ENCODE assay signal across 37 cellular contexts in the genomic region with DNA sequence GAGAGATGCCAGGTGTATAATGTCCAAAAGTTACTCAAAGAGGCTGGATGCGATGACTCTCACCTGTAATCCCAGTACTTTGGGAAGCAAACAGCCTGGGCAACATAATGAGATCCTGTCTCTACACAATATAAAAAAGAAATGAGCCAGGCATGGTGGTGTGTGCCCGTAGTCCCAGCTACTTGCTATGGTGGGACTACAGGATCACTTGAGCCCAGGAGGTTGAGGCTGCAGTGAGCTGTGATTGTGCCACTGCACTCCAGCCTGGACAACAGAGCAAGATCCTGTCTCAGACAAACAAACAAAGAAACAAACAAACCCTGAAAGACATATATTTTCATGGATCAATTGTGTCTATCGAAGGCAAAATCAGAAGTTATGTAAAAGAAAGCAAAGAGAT. TPM values are rescaled to one million over a fixed set of nuclear protein-coding genes. Genes with fewer than 3 reads are reported as not detected.
"Had no signal": no experiment of that assay in that cellular context is flagged by ENCODE, and none has a peak within 500 bp of the region (broad histone marks: within the 10 kb centered on the region; RNA-seq: fewer than 3 reads in every experiment).

No MANE protein-coding gene starts in this region.

- H3K4me1 ChIP-seq: adrenal gland had no signal

- H3K4me1 Mint-ChIP-seq: activated B cell treated with CpG ODN at 0.5 μM for 24 hours; activated naive CD8-positive, alpha-beta T cell treated with anti-CD3 and anti-CD28 coated beads for 36 hours; brain had no signal

- DNase-seq: activated B cell treated with CpG ODN at 0.5 μM for 24 hours; activated CD4-positive, alpha-beta memory T cell treated with anti-CD3 and anti-CD28 coated beads for 36 hours; activated CD4-positive, alpha-beta T cell treated with anti-CD3 and anti-CD28 coated beads for 4 hours; activated CD4-positive, alpha-beta T cell treated with anti-CD3 and anti-CD28 coated beads, Interleukin-2, amount 10 ng/mL, durations not matched to agents 24 days and 14 days; activated CD4-positive, alpha-beta T cell treated with anti-CD3 and anti-CD28 coated beads, Interleukin-2, amount 50 U/mL, for 1 hour; activated CD4-positive, alpha-beta T cell treated with anti-CD3 and anti-CD28 coated beads, Interleukin-2, amount 50 U/mL, for 4 hours; activated CD4-positive, CD25-positive, alpha-beta regulatory T cell treated with anti-CD3 and anti-CD28 coated beads, Interleukin-2, amount 50 U/mL, for 72 hours; activated CD8-positive, alpha-beta memory T cell treated with anti-CD3 and anti-CD28 coated beads, Interleukin-2, amount 50 U/mL, for 4 hours; activated CD8-positive, alpha-beta T cell treated with anti-CD3 and anti-CD28 coated beads for 36 hours; activated effector memory CD4-positive, alpha-beta T cell treated with anti-CD3 and anti-CD28 coated beads, Interleukin-2, amount 50 U/mL, for 16 hours; activated gamma-delta T cell treated with Interleukin-2 at 50 U/mL for 16 hours; activated naive CD4-positive, alpha-beta T cell; activated naive CD4-positive, alpha-beta T cell treated with anti-CD3 and anti-CD28 coated beads for 36 hours; activated naive CD4-positive, alpha-beta T cell treated with anti-CD3 and anti-CD28 coated beads, Interleukin-2, amount 50 U/mL, for 16 hours; activated naive CD8-positive, alpha-beta T cell treated with anti-CD3 and anti-CD28 coated beads for 36 hours; activated T-cell treated with anti-CD3 and anti-CD28 coated beads for 4 hours; activated T-cell treated with anti-CD3 and anti-CD28 coated beads, Interleukin-2, amount 50 U/mL, for 1 hour; activated T-cell treated with anti-CD3 and anti-CD28 coated beads, Interleukin-2, amount 50 U/mL, for 4 hours; activated T-cell treated with anti-CD3 and anti-CD28 coated beads, Interleukin-2, amount 50 U/mL, for 72 hours; adrenal gland; amniotic stem cell; aorta; central memory CD4-positive, alpha-beta T cell; T-helper 2 cell; T-helper 9 cell had no signal

- H3K27ac Mint-ChIP-seq: activated B cell treated with CpG ODN at 0.5 μM for 24 hours; activated CD4-positive, alpha-beta memory T cell treated with anti-CD3 and anti-CD28 coated beads for 36 hours; activated CD4-positive, alpha-beta T cell treated with anti-CD3 and anti-CD28 coated beads, Interleukin-2, amount 10 ng/mL, durations not matched to agents 24 days and 14 days; activated CD8-positive, alpha-beta T cell treated with anti-CD3 and anti-CD28 coated beads for 36 hours; activated naive CD4-positive, alpha-beta T cell treated with anti-CD3 and anti-CD28 coated beads for 36 hours; activated naive CD8-positive, alpha-beta T cell treated with anti-CD3 and anti-CD28 coated beads for 36 hours; activated T-cell treated with anti-CD3 and anti-CD28 coated beads, Interleukin-2, amount 50 U/mL, for 72 hours; activated T-helper 1 cell treated with anti-CD3 and anti-CD28 coated beads, Interleukin-12 subunit alpha, Interleukin-12 subunit beta, Interleukin-2, Interleukin-4 antibody, amounts not matched to agents 30 ng/mL and 10 ng/mL and 1 ng/mL, durations not matched to agents 14 hours and 24 hours and 36 hours; activated T-helper 17 cell treated with anti-CD3 and anti-CD28 coated beads, Interleukin-2, amount 50 U/mL, for 72 hours; brain; T-helper 1 cell treated with Interleukin-12 subunit alpha and Interleukin-12 subunit beta and Interleukin-4 antibody, amounts not matched to agents 30 μg/mL and 1 μg/mL, for 36 hours; T-helper 2 cell treated with Interferon-gamma antibody and Interleukin-4, amounts not matched to agents 5 μg/mL and 100 μg/mL, for 36 hours had no signal

- H3K27ac ChIP-seq: adrenal gland, VCaP had no signal

- H3K36me3 ChIP-seq: adrenal gland had no signal

- H3K36me3 Mint-ChIP-seq: activated CD4-positive, alpha-beta memory T cell treated with anti-CD3 and anti-CD28 coated beads for 36 hours; activated naive CD4-positive, alpha-beta T cell treated with anti-CD3 and anti-CD28 coated beads, Interleukin-2, amount 50 U/mL, for 72 hours; activated naive CD8-positive, alpha-beta T cell treated with anti-CD3 and anti-CD28 coated beads for 36 hours; brain had no signal

- H3K9me3 Mint-ChIP-seq: activated B cell treated with CpG ODN at 0.5 μM for 24 hours; activated CD4-positive, alpha-beta memory T cell treated with anti-CD3 and anti-CD28 coated beads for 36 hours; activated CD4-positive, alpha-beta T cell treated with anti-CD3 and anti-CD28 coated beads, Interleukin-2, amount 10 ng/mL, durations not matched to agents 24 days and 14 days; activated CD8-positive, alpha-beta T cell treated with anti-CD3 and anti-CD28 coated beads for 36 hours; activated naive CD4-positive, alpha-beta T cell treated with anti-CD3 and anti-CD28 coated beads for 36 hours; activated naive CD4-positive, alpha-beta T cell treated with anti-CD3 and anti-CD28 coated beads, Interleukin-2, amount 50 U/mL, for 72 hours; activated naive CD8-positive, alpha-beta T cell treated with anti-CD3 and anti-CD28 coated beads for 36 hours; activated T-cell treated with anti-CD3 and anti-CD28 coated beads, Interleukin-2, amount 50 U/mL, for 4 hours; activated T-cell treated with anti-CD3 and anti-CD28 coated beads, Interleukin-2, amount 50 U/mL, for 72 hours; activated T-helper 1 cell treated with anti-CD3 and anti-CD28 coated beads, Interleukin-12 subunit alpha, Interleukin-12 subunit beta, Interleukin-2, Interleukin-4 antibody, amounts not matched to agents 30 ng/mL and 10 ng/mL and 1 ng/mL, durations not matched to agents 14 hours and 24 hours and 36 hours; activated T-helper 17 cell treated with anti-CD3 and anti-CD28 coated beads, Interleukin-2, amount 50 U/mL, for 72 hours; T-helper 1 cell treated with Interleukin-12 subunit alpha and Interleukin-12 subunit beta and Interleukin-4 antibody, amounts not matched to agents 30 μg/mL and 1 μg/mL, for 36 hours; T-helper 2 cell treated with Interferon-gamma antibody and Interleukin-4, amounts not matched to agents 5 μg/mL and 100 μg/mL, for 36 hours had no signal

- FAIRE-seq: colon, TTC549 had no signal

- H3K9me3 ChIP-seq: adrenal gland had no signal

- ATAC-seq: activated CD8-positive, alpha-beta T cell treated with anti-CD3 and anti-CD28 coated beads for 36 hours; activated naive CD4-positive, alpha-beta T cell treated with anti-CD3 and anti-CD28 coated beads, Interleukin-2, amount 50 U/mL, for 72 hours; activated T-cell treated with anti-CD3 and anti-CD28 coated beads, Interleukin-2, amount 50 U/mL, for 4 hours; activated T-cell treated with anti-CD3 and anti-CD28 coated beads, Interleukin-2, amount 50 U/mL, for 72 hours; activated T-helper 17 cell treated with anti-CD3 and anti-CD28 coated beads, Interleukin-2, amount 50 U/mL, for 72 hours had no signal

- H3K27me3 ChIP-seq: adrenal gland had no signal

- H3K4me3 ChIP-seq: adrenal gland had no signal

- H3K4me3 Mint-ChIP-seq: activated B cell treated with CpG ODN at 0.5 μM for 24 hours; activated CD4-positive, alpha-beta memory T cell treated with anti-CD3 and anti-CD28 coated beads for 36 hours; activated CD4-positive, alpha-beta T cell treated with anti-CD3 and anti-CD28 coated beads, Interleukin-2, amount 10 ng/mL, durations not matched to agents 24 days and 14 days; activated CD8-positive, alpha-beta T cell treated with anti-CD3 and anti-CD28 coated beads for 36 hours; activated naive CD4-positive, alpha-beta T cell treated with anti-CD3 and anti-CD28 coated beads for 36 hours; activated naive CD8-positive, alpha-beta T cell treated with anti-CD3 and anti-CD28 coated beads for 36 hours; activated T-cell treated with anti-CD3 and anti-CD28 coated beads, Interleukin-2, amount 50 U/mL, for 4 hours; activated T-cell treated with anti-CD3 and anti-CD28 coated beads, Interleukin-2, amount 50 U/mL, for 72 hours; activated T-helper 1 cell treated with anti-CD3 and anti-CD28 coated beads, Interleukin-12 subunit alpha, Interleukin-12 subunit beta, Interleukin-2, Interleukin-4 antibody, amounts not matched to agents 30 ng/mL and 10 ng/mL and 1 ng/mL, durations not matched to agents 14 hours and 24 hours and 36 hours; activated T-helper 17 cell treated with anti-CD3 and anti-CD28 coated beads, Interleukin-2, amount 50 U/mL, for 72 hours; brain; T-helper 1 cell treated with Interleukin-12 subunit alpha and Interleukin-12 subunit beta and Interleukin-4 antibody, amounts not matched to agents 30 μg/mL and 1 μg/mL, for 36 hours; T-helper 2 cell treated with Interferon-gamma antibody and Interleukin-4, amounts not matched to agents 5 μg/mL and 100 μg/mL, for 36 hours had no signal

RNA-seq across cellular contexts. Expression of a gene that starts 54.3 kb away (rescaled TPM):
- total RNA-seq: activated B cell treated with CpG ODN at 0.5 μM for 24 hours; activated CD4-positive, alpha-beta memory T cell treated with anti-CD3 and anti-CD28 coated beads for 36 hours; activated CD4-positive, alpha-beta T cell treated with anti-CD3 and anti-CD28 coated beads, Interleukin-2, amount 10 ng/mL, durations not matched to agents 24 days and 14 days; activated CD8-positive, alpha-beta memory T cell treated with anti-CD3 and anti-CD28 coated beads for 36 hours; activated CD8-positive, alpha-beta T cell treated with anti-CD3 and anti-CD28 coated beads for 36 hours; activated naive CD4-positive, alpha-beta T cell treated with anti-CD3 and anti-CD28 coated beads for 36 hours; activated naive CD4-positive, alpha-beta T cell treated with anti-CD3 and anti-CD28 coated beads, Interleukin-2, amount 50 U/mL, for 72 hours; activated naive CD8-positive, alpha-beta T cell treated with anti-CD3 and anti-CD28 coated beads for 36 hours; activated T-cell treated with anti-CD3 and anti-CD28 coated beads, Interleukin-2, amount 50 U/mL, for 72 hours; activated T-helper 1 cell treated with anti-CD3 and anti-CD28 coated beads, Interleukin-12 subunit alpha, Interleukin-12 subunit beta, Interleukin-2, Interleukin-4 antibody, amounts not matched to agents 30 ng/mL and 10 ng/mL and 1 ng/mL, durations not matched to agents 14 hours and 24 hours and 36 hours; activated T-helper 17 cell treated with anti-CD3 and anti-CD28 coated beads, Interleukin-2, amount 50 U/mL, for 72 hours; aorta; cardiac septum; cerebellum had no signal

RNA-seq across cellular contexts. Expression of a gene that starts 54.7 kb away (rescaled TPM):
- total RNA-seq: activated B cell treated with CpG ODN at 0.5 μM for 24 hours; activated CD4-positive, alpha-beta memory T cell treated with anti-CD3 and anti-CD28 coated beads for 36 hours; activated CD4-positive, alpha-beta T cell treated with anti-CD3 and anti-CD28 coated beads, Interleukin-2, amount 10 ng/mL, durations not matched to agents 24 days and 14 days; activated CD8-positive, alpha-beta memory T cell treated with anti-CD3 and anti-CD28 coated beads for 36 hours; activated CD8-positive, alpha-beta T cell treated with anti-CD3 and anti-CD28 coated beads for 36 hours; activated naive CD4-positive, alpha-beta T cell treated with anti-CD3 and anti-CD28 coated beads for 36 hours; activated naive CD4-positive, alpha-beta T cell treated with anti-CD3 and anti-CD28 coated beads, Interleukin-2, amount 50 U/mL, for 72 hours; activated naive CD8-positive, alpha-beta T cell treated with anti-CD3 and anti-CD28 coated beads for 36 hours; activated T-cell treated with anti-CD3 and anti-CD28 coated beads, Interleukin-2, amount 50 U/mL, for 4 hours; activated T-cell treated with anti-CD3 and anti-CD28 coated beads, Interleukin-2, amount 50 U/mL, for 72 hours; activated T-helper 1 cell treated with anti-CD3 and anti-CD28 coated beads, Interleukin-12 subunit alpha, Interleukin-12 subunit beta, Interleukin-2, Interleukin-4 antibody, amounts not matched to agents 30 ng/mL and 10 ng/mL and 1 ng/mL, durations not matched to agents 14 hours and 24 hours and 36 hours; activated T-helper 17 cell treated with anti-CD3 and anti-CD28 coated beads, Interleukin-2, amount 50 U/mL, for 72 hours; adrenal gland; aorta; cardiac septum; cerebellum had no signal
- polyA plus RNA-seq: adrenal gland, aorta had no signal
